ENCODE assay signal across 16 cellular contexts in genomic region chr11:128598755-128599154, GRCh38. TPM values are rescaled to one million over a fixed set of nuclear protein-coding genes. Genes with fewer than 3 reads are reported as not detected.
DNase-seq lines count a peak whose midpoint lies in the region; TF ChIP-seq lines count a peak whose summit lies in the region.
"Had no signal": no experiment of that assay in that cellular context is flagged by ENCODE, and none has a peak within 500 bp of the region (broad histone marks: within the 10 kb centered on the region; RNA-seq: fewer than 3 reads in every experiment).

No MANE protein-coding gene starts in this region.

- TF ChIP-seq EP300 in tibial nerve (IDR thresholded peaks at IDR 0.05) = no peak

- no peak overlapping the region for H3K4me2 ChIP-seq in OCI-LY3 (ENCODE audit: low read length)

- TF ChIP-seq POLR2A in tibial nerve (IDR thresholded peaks at IDR 0.05) = no peak

- no peak overlapping the region for H3K4me3 Mint-ChIP-seq in activated naive CD4-positive, alpha-beta T cell treated with anti-CD3 and anti-CD28 coated beads, Interleukin-2, amount 50 U/mL, for 24 hours
- H3K4me3 Mint-ChIP-seq: CD4-positive, alpha-beta T cell had no signal

- H3K36me3 Mint-ChIP-seq in activated naive CD4-positive, alpha-beta T cell treated with anti-CD3 and anti-CD28 coated beads, Interleukin-2, amount 50 U/mL, for 24 hours = no peaks in the 10 kb centered on the region

- no peak for DNase-seq in activated naive CD4-positive, alpha-beta T cell (lab: John Stamatoyannopoulos, UW)
- peak; percentile 62 for DNase-seq in iris pigment epithelial cell (ENCODE audit: low read depth)
- no peak for DNase-seq in occipital lobe (lab: John Stamatoyannopoulos, UW)
- DNase-seq in GM19238 (ENCODE audit: insufficient read length, low spot score) = no peak
- DNase-seq in tibial nerve (ENCODE audit: low spot score in 2 of 2) = no peak
- DNase-seq: AML-193; Calu3; CD4-positive, alpha-beta T cell; H7; NCI-H1417 treated with DMSO at 0.1 percent for 48 hours; NCI-H2081 treated with DMSO at 0.1 percent for 48 hours; NCI-H446; NCI-H748 treated with DMSO at 0.1 percent for 48 hours; SHP77 treated with DMSO at 0.1 percent for 48 hours had no signal

- H3K4me3 ChIP-seq in OCI-LY3 (ENCODE audit: low read length) (no peak overlapping the region), tibial nerve (no peak overlapping the region)

- H3K79me2 ChIP-seq in OCI-LY3 (ENCODE audit: low read length) = no peaks in the 10 kb centered on the region

- H4K20me1 ChIP-seq in OCI-LY3 (ENCODE audit: insufficient read depth, low read length) = no peaks in the 10 kb centered on the region

- H3K9me3 ChIP-seq in OCI-LY3 (ENCODE audit: insufficient read depth, low read length) (no peaks in the 10 kb centered on the region), tibial nerve (no peaks in the 10 kb centered on the region)

- H3K27me3 ChIP-seq in OCI-LY3 (ENCODE audit: low read depth, low read length) (0 out of 2 replicates have a peak, but pooled peaks cover 8% of the 10 kb centered on the region), tibial nerve (no peaks in the 10 kb centered on the region)

- H3K4me1 Mint-ChIP-seq in activated naive CD4-positive, alpha-beta T cell treated with anti-CD3 and anti-CD28 coated beads, Interleukin-2, amount 50 U/mL, for 24 hours = peaks cover 66% of the 10 kb centered on the region

- H3K4me1 ChIP-seq in OCI-LY3 (ENCODE audit: low read length) = peaks cover 16% of the 10 kb centered on the region; the same call in 1 of the 2 replicates
- H3K4me1 ChIP-seq in tibial nerve = peaks cover 0 to 5% (median 4%) of the 10 kb centered on the region in 4 donors

- H3K9me3 Mint-ChIP-seq in activated naive CD4-positive, alpha-beta T cell treated with anti-CD3 and anti-CD28 coated beads, Interleukin-2, amount 50 U/mL, for 24 hours = no peaks in the 10 kb centered on the region
- H3K9me3 Mint-ChIP-seq: CD4-positive, alpha-beta T cell had no signal

- H3K9ac ChIP-seq in OCI-LY3 (ENCODE audit: low read length) = no peak overlapping the region

- H3K27me3 Mint-ChIP-seq in activated naive CD4-positive, alpha-beta T cell treated with anti-CD3 and anti-CD28 coated beads, Interleukin-2, amount 50 U/mL, for 24 hours = no peaks in the 10 kb centered on the region
- H3K27me3 Mint-ChIP-seq: CD4-positive, alpha-beta T cell had no signal

- H2AFZ ChIP-seq in OCI-LY3 (ENCODE audit: low read depth, low read length) = 0 out of 2 replicates have a peak overlapping the region, but pooled peaks have one; percentile 17

- H3K36me3 ChIP-seq in OCI-LY3 (replicated peaks; ENCODE audit: low read depth, low read length) (no peaks in the 10 kb centered on the region), tibial nerve (no peaks in the 10 kb centered on the region)

- peak overlapping the region; percentile 87 for H3K27ac Mint-ChIP-seq in activated naive CD4-positive, alpha-beta T cell treated with anti-CD3 and anti-CD28 coated beads, Interleukin-2, amount 50 U/mL, for 24 hours
- H3K27ac Mint-ChIP-seq: CD4-positive, alpha-beta T cell had no signal

- TF ChIP-seq CTCF in OCI-LY3 (IDR thresholded peaks at IDR 0.05; ENCODE audit: low read depth, low read length) (no peak), tibial nerve (IDR thresholded peaks at IDR 0.05) (no peak)

- no peak overlapping the region for H3K27ac ChIP-seq in OCI-LY3 (ENCODE audit: low read length)
- peak overlapping the region in 1 of 4 donors; percentile 40 for H3K27ac ChIP-seq in tibial nerve

RNA-seq across cellular contexts. Expression of gene ETS1, which starts 11.4 kb away (rescaled TPM):
- 14.0 TPM for total RNA-seq in occipital lobe
- 10 to 100 TPM; 46.3 to 70.6 (median 57.6) TPM for total RNA-seq in tibial nerve
